8 cellular contexts compared by ENCODE assay signal in the genomic region with DNA sequence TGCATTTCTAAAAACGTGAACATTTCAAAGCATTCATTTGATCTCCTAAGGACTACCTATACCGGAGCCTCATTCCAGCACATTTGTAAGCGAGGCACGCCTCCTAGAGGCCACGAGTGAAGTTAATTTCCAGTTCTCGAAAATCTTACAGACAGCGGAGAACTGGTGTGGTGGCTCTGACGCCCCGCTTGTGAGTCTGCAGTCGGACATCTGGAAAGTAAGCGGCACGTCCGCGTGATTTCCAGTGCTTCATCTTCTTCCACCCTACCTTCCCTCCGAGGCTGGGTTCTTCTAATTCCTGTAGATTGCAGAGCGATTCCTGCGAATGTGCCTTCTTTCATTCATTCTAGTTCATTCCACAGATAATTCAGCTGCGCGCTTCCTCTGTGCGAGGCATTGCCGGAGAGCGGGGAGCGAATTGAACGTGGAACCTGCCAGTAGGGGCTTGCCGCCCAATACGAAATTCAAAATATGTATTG. TPM values are rescaled to one million over a fixed set of nuclear protein-coding genes. Genes with fewer than 3 reads are reported as not detected.
DNase-seq lines count a peak whose midpoint lies in the region; ATAC-seq and TF ChIP-seq lines count a peak whose summit lies in the region.

No MANE protein-coding gene starts in this region.

- H3K36me3 ChIP-seq in right atrium auricular region: no peaks in the 10 kb centered on the region
- peaks cover 0 to 5% of the 10 kb centered on the region in 2 donors for H3K36me3 ChIP-seq in vagina

- no peaks in the 10 kb centered on the region for H3K27me3 ChIP-seq in right atrium auricular region
- no peaks in the 10 kb centered on the region for H3K27me3 ChIP-seq in vagina

- intact Hi-C loops in vagina (cut with DNase I): loop anchor here (10.0 kb wide), 2 partner anchors 52 to 122 kb away; no protein-coding TSS in a partner anchor

- TF ChIP-seq CTCF in GM12874 (IDR thresholded peaks at IDR 0.05; ENCODE audit: insufficient read depth, low read depth, low read length): peak; percentile 72
- TF ChIP-seq CTCF in right atrium auricular region (IDR thresholded peaks at IDR 0.05): peak; percentile 65 to 85
- TF ChIP-seq CTCF in vagina (IDR thresholded peaks at IDR 0.05): peak; percentile 44 to 87 (median 77)

- peak overlapping the region; percentile 72 to 77 for H3K27ac ChIP-seq in right atrium auricular region
- peak overlapping the region; percentile 79 for H3K27ac ChIP-seq in vagina

- peak overlapping the region; percentile 66 to 68 for H3K4me3 ChIP-seq in right atrium auricular region
- H3K4me3 ChIP-seq in vagina: peak overlapping the region; percentile 53 to 68

- H3K9me3 ChIP-seq in right atrium auricular region (no peaks in the 10 kb centered on the region), vagina (no peaks in the 10 kb centered on the region)

- TF ChIP-seq POLR2A in vagina (IDR thresholded peaks at IDR 0.05): no peak

- DNase-seq in NCI-H1105 (lab: John Stamatoyannopoulos, UW) (peak; percentile 83), SW480 (ENCODE audit: low spot score) (peak; percentile 89), amygdala (lab: John Stamatoyannopoulos, UW) (peak; percentile 3 to 91 (median 70)), right atrium auricular region (ENCODE audit: low spot score) (peak; percentile 89), pulmonary artery endothelial cell (ENCODE audit: low read depth, low spot score) (peak; percentile 80), vagina (ENCODE audit: extremely low spot score in 2 of 2) (peak in 1 of 2 donors; percentile 92)

- H3K4me1 ChIP-seq in right atrium auricular region (peaks cover 0 to 17% of the 10 kb centered on the region in 2 donors), vagina (peaks cover 38% of the 10 kb centered on the region)

- ATAC-seq in HG02642 (IDR thresholded peaks at IDR 0.05; ENCODE audit: poor library complexity, unreplicated experiment): peak; percentile 88

RNA-seq across cellular contexts. Expression of gene PRIM2, which starts 0.8 kb away (rescaled TPM):
- 1 to 10 TPM; 2.8 to 4.3 TPM for total RNA-seq in right atrium auricular region
- 22.0 and 37.0 TPM in 2 replicates for total RNA-seq in pulmonary artery endothelial cell
- 6.9 TPM for total RNA-seq in vagina
